ENCODE assay signal across 1 cellular context in genomic region chr18:78948707-78949106, GRCh38.
TF ChIP-seq lines count a peak whose summit lies in the region.

No MANE protein-coding gene starts in this region.

TF ChIP-seq in GM23338, 12 proteins besides CTCF, POLR2A, EP300 and RAD21 (continued from another document):
- TF ChIP-seq, protein P1, sequence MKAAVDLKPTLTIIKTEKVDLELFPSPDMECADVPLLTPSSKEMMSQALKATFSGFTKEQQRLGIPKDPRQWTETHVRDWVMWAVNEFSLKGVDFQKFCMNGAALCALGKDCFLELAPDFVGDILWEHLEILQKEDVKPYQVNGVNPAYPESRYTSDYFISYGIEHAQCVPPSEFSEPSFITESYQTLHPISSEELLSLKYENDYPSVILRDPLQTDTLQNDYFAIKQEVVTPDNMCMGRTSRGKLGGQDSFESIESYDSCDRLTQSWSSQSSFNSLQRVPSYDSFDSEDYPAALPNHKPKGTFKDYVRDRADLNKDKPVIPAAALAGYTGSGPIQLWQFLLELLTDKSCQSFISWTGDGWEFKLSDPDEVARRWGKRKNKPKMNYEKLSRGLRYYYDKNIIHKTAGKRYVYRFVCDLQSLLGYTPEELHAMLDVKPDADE (IDR thresholded peaks at IDR 0.05), result no peak
- TF ChIP-seq EZH2 (IDR thresholded peaks at IDR 0.05; ENCODE audit: low read depth, unreplicated experiment) (no peak), CREB1 (CRISPR knock-in tag; IDR thresholded peaks at IDR 0.05; ENCODE audit: low read depth) (no peak), JUNB (IDR thresholded peaks at IDR 0.05; ENCODE audit: unreplicated experiment) (no peak), NANOG (IDR thresholded peaks at IDR 0.05; ENCODE audit: borderline replicate concordance) (no peak), ZNF114 (CRISPR knock-in tag; IDR thresholded peaks at IDR 0.05) (no peak), ZNF462 (CRISPR knock-in tag; IDR thresholded peaks at IDR 0.05) (no peak)
